Comparison of ENCODE assay signal across 24 cellular contexts in genomic region chr14:105866841-105867321, GRCh38.
DNase-seq lines count a peak whose midpoint lies in the region; ATAC-seq and TF ChIP-seq lines count a peak whose summit lies in the region.
"Had no signal": no experiment of that assay in that cellular context is flagged by ENCODE, and none has a peak within 500 bp of the region (broad histone marks: within the 10 kb centered on the region; RNA-seq: fewer than 3 reads in every experiment).

No MANE protein-coding gene starts in this region.

- no peak overlapping the region for H3K27ac Mint-ChIP-seq in activated CD8-positive, alpha-beta memory T cell treated with anti-CD3 and anti-CD28 coated beads, Interleukin-2, amount 10 ng/mL, durations not matched to agents 7 days and 5 days
- H3K27ac Mint-ChIP-seq: activated CD8-positive, alpha-beta T cell treated with anti-CD3 and anti-CD28 coated beads, Interleukin-2, amount 10 ng/mL, durations not matched to agents 7 days and 5 days; activated T-helper 17 cell treated with anti-CD3 and anti-CD28 coated beads, Interleukin-2, amount 50 U/mL, for 72 hours; T-helper 1 cell treated with Interleukin-12 subunit alpha and Interleukin-12 subunit beta and Interleukin-4 antibody, amounts not matched to agents 30 μg/mL and 1 μg/mL, for 36 hours had no signal

- no peak for TF ChIP-seq EP300 in sigmoid colon (IDR thresholded peaks at IDR 0.05)

- H3K36me3 Mint-ChIP-seq in activated CD8-positive, alpha-beta memory T cell treated with anti-CD3 and anti-CD28 coated beads, Interleukin-2, amount 10 ng/mL, durations not matched to agents 7 days and 5 days: no peaks in the 10 kb centered on the region
- H3K36me3 Mint-ChIP-seq: naive thymus-derived CD8-positive, alpha-beta T cell had no signal

- H3K27me3 Mint-ChIP-seq in activated CD8-positive, alpha-beta memory T cell treated with anti-CD3 and anti-CD28 coated beads, Interleukin-2, amount 10 ng/mL, durations not matched to agents 7 days and 5 days: peaks cover 10% of the 10 kb centered on the region

- DNase-seq in activated CD8-positive, alpha-beta memory T cell treated with anti-CD3 and anti-CD28 coated beads, Interleukin-2, amount 10 ng/mL, durations not matched to agents 7 days and 5 days: peak; percentile 25
- DNase-seq in activated CD8-positive, alpha-beta memory T cell treated with anti-CD3 and anti-CD28 coated beads for 24 hours: no peak
- DNase-seq in WERI-Rb-1 (peak; percentile 0), left lobe of liver (ENCODE audit: low spot score) (peak; percentile 35), sigmoid colon (peak; percentile 55), NCI-H524 (lab: John Stamatoyannopoulos, UW) (no peak), NCI-H345 treated with DMSO at 0.1 percent for 48 hours (lab: John Stamatoyannopoulos, UW; ENCODE audit: unreplicated experiment) (no peak)
- DNase-seq: activated CD8-positive, alpha-beta T cell treated with anti-CD3 and anti-CD28 coated beads, Interleukin-2, amount 10 ng/mL, durations not matched to agents 7 days and 5 days; central memory CD4-positive, alpha-beta T cell; erythroblast; HCEC 1CT; kidney; mesenchymal stem cell; MV-4-11; NCI-H1694; NCI-H82; SIG-M5 had no signal

- no peaks in the 10 kb centered on the region for H3K36me3 ChIP-seq in WERI-Rb-1
- no peaks in the 10 kb centered on the region for H3K36me3 ChIP-seq in sigmoid colon

- CTCF ChIA-PET in activated CD8-positive, alpha-beta memory T cell treated with anti-CD3 and anti-CD28 coated beads, Interleukin-2, amount 10 ng/mL, durations not matched to agents 7 days and 5 days (lab: Charles Lee): no interaction called here

- H3K9me3 ChIP-seq in WERI-Rb-1 (ENCODE audit: severe bottlenecking) (no peaks in the 10 kb centered on the region), sigmoid colon (no peaks in the 10 kb centered on the region)
- H3K9me3 ChIP-seq: BLaER1 had no signal

- TF ChIP-seq CTCF in WERI-Rb-1 (IDR thresholded peaks at IDR 0.05; ENCODE audit: low read depth, low read length) (no peak), sigmoid colon (IDR thresholded peaks at IDR 0.05) (no peak)

- peaks cover 11% of the 10 kb centered on the region for H3K4me1 Mint-ChIP-seq in activated CD8-positive, alpha-beta memory T cell treated with anti-CD3 and anti-CD28 coated beads, Interleukin-2, amount 10 ng/mL, durations not matched to agents 7 days and 5 days
- H3K4me1 Mint-ChIP-seq: activated T-helper 17 cell treated with anti-CD3 and anti-CD28 coated beads, Interleukin-2, amount 50 U/mL, for 72 hours had no signal

- H3K9me3 Mint-ChIP-seq in activated CD8-positive, alpha-beta memory T cell treated with anti-CD3 and anti-CD28 coated beads, Interleukin-2, amount 10 ng/mL, durations not matched to agents 7 days and 5 days (ENCODE audit: low read depth): no peaks in the 10 kb centered on the region
- H3K9me3 Mint-ChIP-seq: activated T-helper 17 cell treated with anti-CD3 and anti-CD28 coated beads, Interleukin-2, amount 50 U/mL, for 72 hours; naive thymus-derived CD8-positive, alpha-beta T cell; T-helper 1 cell treated with Interleukin-12 subunit alpha and Interleukin-12 subunit beta and Interleukin-4 antibody, amounts not matched to agents 30 μg/mL and 1 μg/mL, for 36 hours had no signal

- TF ChIP-seq POLR2A in sigmoid colon (IDR thresholded peaks at IDR 0.05): no peak

- intact Hi-C loops in sigmoid colon (cut with DNase I): no loop called here

- no peaks in the 10 kb centered on the region for H3K4me1 ChIP-seq in sigmoid colon
- H3K4me1 ChIP-seq: BLaER1 had no signal

- no peak overlapping the region for H3K4me3 Mint-ChIP-seq in activated CD8-positive, alpha-beta memory T cell treated with anti-CD3 and anti-CD28 coated beads, Interleukin-2, amount 10 ng/mL, durations not matched to agents 7 days and 5 days
- H3K4me3 Mint-ChIP-seq: activated CD8-positive, alpha-beta T cell treated with anti-CD3 and anti-CD28 coated beads, Interleukin-2, amount 10 ng/mL, durations not matched to agents 7 days and 5 days; activated T-helper 17 cell treated with anti-CD3 and anti-CD28 coated beads, Interleukin-2, amount 50 U/mL, for 72 hours; T-helper 1 cell treated with Interleukin-12 subunit alpha and Interleukin-12 subunit beta and Interleukin-4 antibody, amounts not matched to agents 30 μg/mL and 1 μg/mL, for 36 hours had no signal

- H3K27me3 ChIP-seq in WERI-Rb-1 (ENCODE audit: insufficient read depth, low read depth, severe bottlenecking) (peaks cover 82% of the 10 kb centered on the region), sigmoid colon (peaks cover 0 to 3% (median 0%) of the 10 kb centered on the region in 3 donors)
- H3K27me3 ChIP-seq: BLaER1 had no signal

- H3K27ac ChIP-seq in WERI-Rb-1: no peak overlapping the region
- no peak overlapping the region for H3K27ac ChIP-seq in sigmoid colon
- H3K27ac ChIP-seq: BLaER1, KMS-11, VCaP had no signal

- no peak for ATAC-seq in activated CD8-positive, alpha-beta memory T cell treated with anti-CD3 and anti-CD28 coated beads, Interleukin-2, amount 10 ng/mL, durations not matched to agents 7 days and 5 days
- ATAC-seq in left lobe of liver (no peak), GM19467 (IDR thresholded peaks at IDR 0.05; ENCODE audit: unreplicated experiment) (no peak)
- ATAC-seq: activated CD8-positive, alpha-beta T cell treated with anti-CD3 and anti-CD28 coated beads, Interleukin-2, amount 10 ng/mL, durations not matched to agents 7 days and 5 days; activated T-helper 17 cell treated with anti-CD3 and anti-CD28 coated beads, Interleukin-2, amount 50 U/mL, for 72 hours; naive thymus-derived CD8-positive, alpha-beta T cell had no signal

- H3K4me3 ChIP-seq in WERI-Rb-1 (ENCODE audit: low read depth, low read length): no peak overlapping the region
- no peak overlapping the region for H3K4me3 ChIP-seq in sigmoid colon
- H3K4me3 ChIP-seq: BLaER1 had no signal

- 93 to 94% methylated on average over 12 of the region's 12 CpGs for WGBS in sigmoid colon, 2 donors

Comparison
In these comparisons a context has a peak if more than half of its experiments do, and no peak if none do; other contexts are left out.
1. DNase-seq: peak in activated CD8-positive, alpha-beta memory T cell treated with anti-CD3 and anti-CD28 coated beads, Interleukin-2, amount 10 ng/mL, durations not matched to agents 7 days and 5 days (single experiment), WERI-Rb-1 (single experiment), left lobe of liver (single experiment) and sigmoid colon (single experiment); none in activated CD8-positive, alpha-beta memory T cell treated with anti-CD3 and anti-CD28 coated beads for 24 hours (single experiment), NCI-H524 (0 of 2) and NCI-H345 treated with DMSO at 0.1 percent for 48 hours (single experiment).